Comparison of ENCODE assay signal across 14 cellular contexts in genomic region chr2:127985735-127986134, GRCh38.
"Had no signal": no experiment of that assay in that cellular context is flagged by ENCODE, and none has a peak within 500 bp of the region (broad histone marks: within the 10 kb centered on the region; RNA-seq: fewer than 3 reads in every experiment).

No MANE protein-coding gene starts in this region.

- H3K4me1 ChIP-seq: neural progenitor cell had no signal

- ATAC-seq: stimulated activated naive B cell treated with anti-CD40 and anti-IgM and Interleukin-4, amounts not matched to agents 10 μg/mL and 1 μg/mL and 100 μg/mL, for 72 hours had no signal

- H3K27ac ChIP-seq: cardiac muscle cell, coronary artery, neural progenitor cell, ovary, thyroid gland, WERI-Rb-1 had no signal

- H3K27me3 ChIP-seq: cardiac muscle cell, neural progenitor cell, ovary, thyroid gland had no signal

- H3K4me3 ChIP-seq: cardiac muscle cell, coronary artery, lung, neural progenitor cell, ovary, thyroid gland had no signal

- H3K9me3 ChIP-seq: ovary, thyroid gland had no signal

- DNase-seq: activated CD4-positive, alpha-beta memory T cell treated with anti-CD3 and anti-CD28 coated beads, Interleukin-2, amount 10 ng/mL, durations not matched to agents 7 days and 5 days; activated naive CD4-positive, alpha-beta T cell treated with anti-CD3 and anti-CD28 coated beads, Interleukin-2, amount 10 ng/mL, durations not matched to agents 7 days and 5 days; effector CD4-positive, alpha-beta T cell; foreskin fibroblast; immature natural killer cell; ovary; stimulated activated CD4-positive, alpha-beta T cell treated with anti-CD3 and anti-CD28 coated beads, Interleukin-2, amount 100 ng/mL, for 48 hours; stimulated activated naive B cell treated with anti-CD40 and anti-IgM and Interleukin-4, amounts not matched to agents 10 μg/mL and 1 μg/mL and 100 μg/mL, for 72 hours; thyroid gland; WERI-Rb-1 had no signal

- H3K36me3 ChIP-seq: ovary had no signal
